ENCODE assay signal across 8 cellular contexts in the genomic region with DNA sequence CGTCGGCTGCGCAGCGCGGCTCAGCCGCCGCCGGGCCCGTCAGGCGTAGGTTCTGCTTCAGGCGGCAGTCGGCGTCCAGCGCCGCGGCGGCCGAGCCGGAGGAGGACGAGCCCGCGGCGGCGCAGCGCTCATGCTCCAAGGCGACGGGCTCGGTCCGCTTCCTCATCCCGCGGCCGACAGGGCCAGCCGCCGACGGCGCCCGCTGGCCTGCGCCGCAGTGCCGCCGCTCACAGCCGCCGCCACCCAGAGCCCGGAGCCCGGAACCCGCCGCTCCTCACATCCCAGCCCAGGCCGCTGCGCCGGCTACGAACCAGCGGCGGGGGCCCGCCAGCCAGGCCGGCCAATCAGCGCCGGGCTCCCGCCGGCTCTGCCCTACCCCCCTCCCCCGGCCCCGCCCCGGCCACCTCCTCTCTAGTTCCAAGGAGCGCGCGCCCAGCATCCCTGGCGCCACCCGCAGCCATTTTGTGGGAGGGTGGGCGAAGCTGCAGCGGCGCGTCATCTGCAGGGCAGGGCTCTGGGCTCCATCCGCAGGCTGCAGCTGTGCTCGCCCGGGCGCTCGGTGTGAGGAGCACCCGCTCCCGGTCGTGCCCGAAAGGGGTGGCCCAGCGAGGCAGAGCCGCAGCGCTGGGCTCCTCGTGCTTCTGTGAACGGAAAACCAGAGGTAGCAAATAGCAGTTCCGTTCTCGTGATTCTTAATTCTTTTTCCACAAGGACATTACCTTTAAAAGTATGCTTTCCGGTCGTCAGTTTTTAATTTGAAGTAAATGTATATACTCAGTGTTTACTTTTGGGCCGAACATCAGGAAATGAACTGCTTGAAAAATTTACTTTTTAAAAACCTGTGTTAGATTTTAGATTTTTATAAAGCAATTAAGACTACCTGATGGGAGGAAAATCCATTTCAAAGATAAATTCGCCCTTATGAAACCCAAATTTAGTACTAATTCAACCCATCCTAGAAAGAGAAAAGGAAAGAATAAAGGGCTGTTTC. TPM values are rescaled to one million over a fixed set of nuclear protein-coding genes. Genes with fewer than 3 reads are reported as not detected.
DNase-seq lines count a peak whose midpoint lies in the region; ATAC-seq and TF ChIP-seq lines count a peak whose summit lies in the region.

ABHD12 (minus strand) TSS at position 298 of the 991 bp plus-strand sequence; CDS start at position 166, 132 bp downstream.

- no peaks in the 10 kb centered on the region for H3K36me3 ChIP-seq in liver (ENCODE audit: control insufficient read depth in 4 of 4, insufficient read depth in 3 of 4, low read depth in 1 of 4, low read length in 3 of 4)

- H3K4me3 ChIP-seq in liver (ENCODE audit: low read depth in 1 of 3, low read length in 3 of 3): peak within 1 kb of the TSS; percentile 64 to 78 (median 76)

- peak within 1 kb of the TSS; percentile 72 to 78 for H3K9ac ChIP-seq in liver (ENCODE audit: low read depth in 1 of 2, low read length in 2 of 2)

- H3K4me1 ChIP-seq in liver (ENCODE audit: control insufficient read depth in 4 of 4, insufficient read depth in 4 of 4, low read length in 3 of 4): peaks cover 0 to 7% (median 1%) of the 10 kb centered on the region in 4 donors

- POLR2A ChIA-PET in CD4-positive, alpha-beta T cell (lab: Charles Lee): interaction anchor here (0.6 to 1.7 kb wide), 7 partner anchors 9 to 246 kb away, joined by 3 to 10 read pairs (median 5); partner anchors contain the start of genes ENTPD6, GINS1 and PYGB

- peak; percentile 86 to 96 (median 92) for DNase-seq in CD4-positive, alpha-beta T cell
- DNase-seq in NCI-H82 (lab: John Stamatoyannopoulos, UW) (peak; percentile 98), dermis microvascular lymphatic vessel endothelial cell (ENCODE audit: low read depth in 2 of 2) (peak; percentile 82 to 97)
- peak; percentile 94 for DNase-seq in activated CD4-positive, alpha-beta T cell treated with anti-CD3 and anti-CD28 coated beads, Interleukin-2, amount 50 U/mL, for 48 hours
- peak; percentile 94 for DNase-seq in stimulated activated CD4-positive, alpha-beta T cell treated with anti-CD3 and anti-CD28 coated beads, Interleukin-4, amount 100 ng/mL, for 1 hour

- intact Hi-C loops in CD4-positive, alpha-beta T cell (cut with DNase I, micrococcal nuclease): loop anchor here in 1 of 2 experiments (2.0 to 5.0 kb wide), 4 partner anchors 144 to 334 kb away; partner anchors contain the start of gene ACSS1

- peaks cover 23% of the 10 kb centered on the region for H3K4me1 Mint-ChIP-seq in CD4-positive, alpha-beta T cell (ENCODE audit: low read depth)

- under 1% methylated on average over 91 of the region's 91 CpGs for WGBS in liver

- TF ChIP-seq RAD21 in liver (IDR thresholded peaks at IDR 0.05): peak; percentile 32 to 57

- peak within 1 kb of the TSS; percentile 84 for H3K27ac Mint-ChIP-seq in CD4-positive, alpha-beta T cell

- peaks cover 11% of the 10 kb centered on the region for H3K36me3 Mint-ChIP-seq in CD4-positive, alpha-beta T cell (ENCODE audit: low read depth)

- H3K27me3 Mint-ChIP-seq in CD4-positive, alpha-beta T cell: no peaks in the 10 kb centered on the region

- H3K27me3 ChIP-seq in CD4-positive, alpha-beta T cell (ENCODE audit: control insufficient read depth, insufficient read depth, low read length): no peaks in the 10 kb centered on the region
- H3K27me3 ChIP-seq in liver (ENCODE audit: control insufficient read depth in 4 of 4, insufficient read depth in 4 of 4, low read length in 3 of 4): no peaks in the 10 kb centered on the region

- peak; percentile 89 for ATAC-seq in CD4-positive, alpha-beta T cell (ENCODE audit: poor library complexity)
- ATAC-seq in GM19452 (IDR thresholded peaks at IDR 0.05; ENCODE audit: unreplicated experiment) (peak; percentile 91), HG03575 (IDR thresholded peaks at IDR 0.05; ENCODE audit: extremely low read depth, insufficient number of reproducible peaks, low FRiP score, unreplicated experiment) (peak; percentile 62)

- TF ChIP-seq CTCF in CD4-positive, alpha-beta T cell (IDR thresholded peaks at IDR 0.05): no peak
- no peak for TF ChIP-seq CTCF in liver (IDR thresholded peaks at IDR 0.05; ENCODE audit: low read depth, low read length, missing input control)

- H3K9me3 ChIP-seq in CD4-positive, alpha-beta T cell (ENCODE audit: control insufficient read depth, low read length): no peaks in the 10 kb centered on the region
- H3K9me3 ChIP-seq in liver (ENCODE audit: control insufficient read depth in 4 of 4, low read length in 3 of 4): no peaks in the 10 kb centered on the region

- no peaks in the 10 kb centered on the region for H3K9me3 Mint-ChIP-seq in CD4-positive, alpha-beta T cell

- CTCF ChIA-PET in CD4-positive, alpha-beta T cell (lab: Charles Lee): interaction anchor here (1.1 kb wide), 1 partner anchor 8 kb away, joined by 5 read pairs; no protein-coding TSS in a partner anchor

- peak within 1 kb of the TSS; percentile 92 for H3K4me3 Mint-ChIP-seq in CD4-positive, alpha-beta T cell

- H3K27ac ChIP-seq in CD4-positive, alpha-beta T cell (ENCODE audit: low read depth, low read length): no peak within 1 kb of the TSS
- H3K27ac ChIP-seq in liver (ENCODE audit: low read depth in 1 of 2, low read length in 2 of 2): peak within 1 kb of the TSS; percentile 51 to 67

TF ChIP-seq in liver, 16 proteins besides CTCF, POLR2A, EP300 and RAD21:
- TF ChIP-seq TAF1 (conservative IDR thresholded peaks at IDR 0.05) (peak; percentile 49), JUND (IDR thresholded peaks at IDR 0.05) (peak in 1 of 2 donors; percentile 29), NR2F2 (IDR thresholded peaks at IDR 0.05) (no peak), MAX (IDR thresholded peaks at IDR 0.05) (peak; percentile 44), YY1 (IDR thresholded peaks at IDR 0.05) (peak; percentile 97), SP1 (IDR thresholded peaks at IDR 0.05) (peak; percentile 47), RXRA (IDR thresholded peaks at IDR 0.05) (peak; percentile 27 to 30), ZBTB33 (IDR thresholded peaks at IDR 0.05) (no peak)

RNA-seq across cellular contexts. Expression of gene ABHD12, which starts in this region (rescaled TPM):
- total RNA-seq in CD4-positive, alpha-beta T cell: 10 to 100 TPM; 13.4 to 17.0 TPM
- total RNA-seq in dermis microvascular lymphatic vessel endothelial cell (25.4 and 35.1 TPM in 2 replicates), liver (10 to 100 TPM; 11.1 to 13.3 TPM)
- polyA plus RNA-seq in liver: 10 to 100 TPM; 12.4 to 15.4 TPM
